8 cellular contexts compared by ENCODE assay signal in the genomic region with DNA sequence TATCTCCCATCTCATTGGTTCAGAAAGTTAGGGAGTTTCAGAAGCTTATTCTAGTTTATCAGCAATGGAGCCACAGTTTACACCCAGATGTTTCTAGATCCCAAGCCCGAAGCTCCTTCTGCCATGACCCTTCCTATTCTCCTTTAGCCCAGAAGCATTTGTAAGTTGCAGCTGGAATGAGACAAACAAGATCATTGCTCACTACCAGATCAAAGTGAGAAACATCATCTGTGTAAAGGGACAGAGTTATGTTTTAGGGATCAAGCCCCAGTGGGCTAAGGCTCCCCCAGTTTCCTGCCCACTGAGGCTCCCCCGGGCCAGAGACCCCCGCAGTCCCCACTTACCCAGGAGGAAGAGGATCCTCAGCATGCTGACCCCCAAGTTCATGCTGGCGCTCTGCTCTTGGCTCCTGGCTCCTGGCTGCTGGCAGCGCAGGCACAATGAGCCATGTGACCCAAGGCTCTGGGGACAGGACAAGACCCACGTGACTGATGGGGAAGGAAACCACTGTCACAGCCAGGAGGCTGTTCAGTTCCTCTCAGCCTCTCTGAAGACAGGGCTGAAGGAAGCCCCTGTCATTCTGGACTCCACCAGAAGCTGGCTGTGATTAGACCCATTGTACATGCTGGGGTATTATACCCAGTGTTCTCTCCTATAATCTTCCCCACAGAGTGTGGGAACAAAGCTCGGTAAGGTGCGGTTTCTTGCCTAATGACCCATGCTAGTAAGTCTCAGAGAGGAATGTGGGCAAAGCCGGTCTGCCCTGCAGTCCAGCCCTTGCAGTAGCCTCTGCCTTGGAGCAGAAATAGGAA. TPM values are rescaled to one million over a fixed set of nuclear protein-coding genes. Genes with fewer than 3 reads are reported as not detected.
A peak's percentile ranks its signal among the peaks of the same experiment; 100 is the strongest.
DNase-seq lines count a peak whose midpoint lies in the region; ATAC-seq and TF ChIP-seq lines count a peak whose summit lies in the region.

A gene with protein sequence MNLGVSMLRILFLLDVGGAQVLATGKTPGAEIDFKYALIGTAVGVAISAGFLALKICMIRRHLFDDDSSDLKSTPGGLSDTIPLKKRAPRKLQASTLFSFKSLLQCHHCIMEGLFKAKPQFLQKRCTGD (minus strand): TSS at position 442 of the 812 bp plus-strand sequence. CDS start 55 bp downstream, at position 387.

- DNase-seq in SIG-M5 treated with dmso at 0.1 percent for 504 hours (lab: John Stamatoyannopoulos, UW; ENCODE audit: unreplicated experiment) (peak; percentile 29), SIG-M5 (lab: John Stamatoyannopoulos, UW) (no peak), Peyer's patch (peak; percentile 51 to 90 (median 88)), dorsolateral prefrontal cortex (peak; percentile 21 to 89 (median 85)), neural progenitor cell (ENCODE audit: low spot score) (peak; percentile 65), foreskin keratinocyte (no peak), AG08395 (ENCODE audit: low spot score) (no peak)

- no peaks in the 10 kb centered on the region for H3K36me3 Mint-ChIP-seq in neural progenitor cell

- no peaks in the 10 kb centered on the region for H3K9me3 Mint-ChIP-seq in neural progenitor cell

- H3K4me3 ChIP-seq in Peyer's patch (peak within 1 kb of the TSS; percentile 23 to 43 (median 40)), dorsolateral prefrontal cortex (peak within 1 kb of the TSS; percentile 1 to 66 (median 48)), neural progenitor cell (no peak within 1 kb of the TSS)

- ATAC-seq in HG02938 (IDR thresholded peaks at IDR 0.05; ENCODE audit: unreplicated experiment) (peak; percentile 43), foreskin keratinocyte (no peak)

- H2AFZ ChIP-seq in neural progenitor cell (replicated peaks): no peak within 1 kb of the TSS

- H3K4me2 ChIP-seq in neural progenitor cell: peak within 1 kb of the TSS; percentile 31

- no peak within 1 kb of the TSS for H3K9ac ChIP-seq in neural progenitor cell

- peak; percentile 11 to 27 for TF ChIP-seq POLR2A in Peyer's patch (IDR thresholded peaks at IDR 0.05)

- intact Hi-C loops in dorsolateral prefrontal cortex (cut with DNase I): no loop called here

- no peaks in the 10 kb centered on the region for H3K27me3 Mint-ChIP-seq in neural progenitor cell (ENCODE audit: insufficient read depth, low read depth)

- H3K27ac Mint-ChIP-seq in neural progenitor cell: no peak within 1 kb of the TSS

- H3K36me3 ChIP-seq in Peyer's patch: no peaks in the 10 kb centered on the region
- H3K36me3 ChIP-seq in neural progenitor cell: no peaks in the 10 kb centered on the region

- peaks cover 7% of the 10 kb centered on the region for H3K4me1 Mint-ChIP-seq in neural progenitor cell

- H3K4me3 Mint-ChIP-seq in neural progenitor cell: no peak within 1 kb of the TSS

- H3K27me3 ChIP-seq in Peyer's patch (no peaks in the 10 kb centered on the region), dorsolateral prefrontal cortex (no peaks in the 10 kb centered on the region), neural progenitor cell (no peaks in the 10 kb centered on the region), foreskin keratinocyte (peaks cover 3% of the 10 kb centered on the region)

- no peaks in the 10 kb centered on the region for H3K79me2 ChIP-seq in neural progenitor cell (ENCODE audit: low read depth)

- H3K9me3 ChIP-seq in Peyer's patch (no peaks in the 10 kb centered on the region), neural progenitor cell (ENCODE audit: low read depth) (no peaks in the 10 kb centered on the region)

- no peaks in the 10 kb centered on the region for H3F3A ChIP-seq in neural progenitor cell (ENCODE audit: low read depth)

- peak in 1 of 6 experiments; percentile 7 for TF ChIP-seq CTCF in Peyer's patch (IDR thresholded peaks at IDR 0.05)
- peak in 33 of 56 donors; percentile 7 to 54 (median 30) for TF ChIP-seq CTCF in dorsolateral prefrontal cortex (IDR thresholded peaks at IDR 0.05 in 54 of 56, conservative IDR thresholded peaks at IDR 0.05 in 2 of 56; ENCODE audit: low read depth in 1 of 56, partially characterized antibody in 56 of 56)
- no peak for TF ChIP-seq CTCF in neural progenitor cell (IDR thresholded peaks at IDR 0.05)
- TF ChIP-seq CTCF in foreskin keratinocyte (conservative IDR thresholded peaks at IDR 0.05): no peak

- H3K27ac ChIP-seq in Peyer's patch: peak within 1 kb of the TSS; percentile 74 to 83 (median 76)
- H3K27ac ChIP-seq in dorsolateral prefrontal cortex: peak within 1 kb of the TSS in 58 of 59 donors; percentile 49 to 94 (median 84)
- no peak within 1 kb of the TSS for H3K27ac ChIP-seq in neural progenitor cell
- no peak within 1 kb of the TSS for H3K27ac ChIP-seq in foreskin keratinocyte

- no peaks in the 10 kb centered on the region for H4K20me1 ChIP-seq in neural progenitor cell (ENCODE audit: low read depth)

- peaks cover 0 to 16% (median 5%) of the 10 kb centered on the region in 4 donors for H3K4me1 ChIP-seq in Peyer's patch
- peaks cover 8% of the 10 kb centered on the region for H3K4me1 ChIP-seq in neural progenitor cell
- H3K4me1 ChIP-seq in foreskin keratinocyte: no peaks in the 10 kb centered on the region

RNA-seq across cellular contexts. Expression of the gene that starts here (rescaled TPM):
- total RNA-seq in Peyer's patch: 10 to 100 TPM in 2 of 4 donors, 1 to 10 TPM in 2; 2.7 to 16.2 (median 10.2) TPM
- total RNA-seq in dorsolateral prefrontal cortex: 10 to 100 TPM in 76 of 120 experiments, 1 to 10 TPM in 44; 3.6 to 40.9 (median 12.0) TPM
- not detected in 2 replicates for total RNA-seq in neural progenitor cell (ENCODE audit: low replicate concordance)
- not detected in 2 replicates for total RNA-seq in foreskin keratinocyte
- polyA plus RNA-seq in foreskin keratinocyte: not detected in 2 replicates

Comparison
In these comparisons a context has a peak if more than half of its experiments do, and no peak if none do; other contexts are left out.
1. DNase-seq: peak in SIG-M5 treated with dmso at 0.1 percent for 504 hours (single experiment), Peyer's patch (3 of 3) and dorsolateral prefrontal cortex (10 of 10); none in SIG-M5 (single experiment), foreskin keratinocyte (0 of 2) and AG08395 (single experiment).
2. Peak in DNase-seq and H3K4me2 ChIP-seq in neural progenitor cell; RNA of the gene not detected or under 1 TPM.
3. H3K27ac ChIP-seq: peak in Peyer's patch (4 of 4) and dorsolateral prefrontal cortex (58 of 59); none in neural progenitor cell (single experiment) and foreskin keratinocyte (single experiment).
4. CTCF ChIP-seq: peak in dorsolateral prefrontal cortex (33 of 56); none in neural progenitor cell (single experiment) and foreskin keratinocyte (single experiment).